In the genomic region with DNA sequence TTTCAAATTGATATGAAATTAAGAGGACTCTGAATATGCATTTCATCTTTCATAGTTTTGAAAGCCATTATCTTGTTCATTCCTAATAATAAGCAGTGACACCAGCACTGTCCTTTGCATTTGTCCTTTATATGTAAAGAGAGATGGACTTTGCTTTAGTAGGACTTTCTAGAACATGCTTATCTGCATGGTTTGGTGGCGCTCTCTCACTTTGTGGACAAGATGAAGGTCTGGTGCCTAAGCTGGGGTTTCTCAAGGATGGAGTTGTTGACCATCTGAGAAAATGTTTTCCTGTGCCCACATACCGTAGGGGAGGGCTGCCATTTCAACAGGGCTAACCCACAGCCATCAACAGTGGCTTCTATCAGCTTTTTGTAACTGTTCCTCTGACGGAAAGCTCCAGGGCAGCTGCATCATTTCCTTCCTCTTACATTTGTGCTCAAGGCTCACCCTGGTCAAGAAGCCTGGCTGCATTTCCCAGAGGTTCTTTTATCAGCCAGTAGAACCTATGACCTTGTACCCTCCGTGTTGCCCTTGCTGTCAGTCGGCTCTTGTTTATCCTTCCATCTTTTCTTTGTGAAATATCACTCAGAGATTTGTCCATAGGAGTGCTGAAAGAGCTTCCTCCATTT, we compare ENCODE assay signal across 11 cellular contexts. TPM values are rescaled to one million over a fixed set of nuclear protein-coding genes. Genes with fewer than 3 reads are reported as not detected.
DNase-seq lines count a peak whose midpoint lies in the region; ATAC-seq and TF ChIP-seq lines count a peak whose summit lies in the region.
"Had no signal": no experiment of that assay in that cellular context is flagged by ENCODE, and none has a peak within 500 bp of the region (broad histone marks: within the 10 kb centered on the region; RNA-seq: fewer than 3 reads in every experiment).

No MANE protein-coding gene starts in this region.

- H2BK12ac ChIP-seq in neuronal stem cell (ENCODE audit: low read length) = no peak overlapping the region

- no peak for TF ChIP-seq CTCF in RWPE2 (IDR thresholded peaks at IDR 0.05; ENCODE audit: poor library complexity, severe bottlenecking)

- H3K4ac ChIP-seq in neuronal stem cell (ENCODE audit: low read length) = no peak overlapping the region

- peak; percentile 69 for DNase-seq in CD1c-positive myeloid dendritic cell (ENCODE audit: extremely low spot score)
- DNase-seq in RWPE2 (ENCODE audit: low spot score) = peak; percentile 20
- no peak for DNase-seq in Right ventricle myocardium superior
- peak; percentile 76 for DNase-seq in pons (ENCODE audit: low spot score)
- DNase-seq in T-helper 2 cell = no peak
- no peak for DNase-seq in HuH-7 (ENCODE audit: low spot score)
- no peak for DNase-seq in neuronal stem cell (ENCODE audit: low spot score)
- DNase-seq: activated CD4-positive, CD25-positive, alpha-beta regulatory T cell treated with anti-CD3 and anti-CD28 coated beads, Interleukin-2, amount 50 U/mL, for 72 hours; DMS 273 treated with DMSO at 0.1 percent for 48 hours; mesendoderm had no signal

- H2AK5ac ChIP-seq in neuronal stem cell (ENCODE audit: low read depth, low read length) = no peak overlapping the region

- no peak overlapping the region for H3K4me2 ChIP-seq in neuronal stem cell (ENCODE audit: insufficient read depth, low read length, poor library complexity, severe bottlenecking)

- no peaks in the 10 kb centered on the region for H3K4me1 ChIP-seq in RWPE2 (ENCODE audit: insufficient read depth, poor library complexity, severe bottlenecking)
- H3K4me1 ChIP-seq in neuronal stem cell (ENCODE audit: control insufficient read depth in 2 of 2, insufficient read depth in 1 of 2, low read depth in 1 of 2, low read length in 2 of 2) = peaks cover 0 to 3% of the 10 kb centered on the region in 2 donors

- H3K36me3 ChIP-seq in RWPE2 (ENCODE audit: low read depth) = peaks cover 21% of the 10 kb centered on the region
- no peaks in the 10 kb centered on the region for H3K36me3 ChIP-seq in neuronal stem cell (replicated peaks in 1 of 2; ENCODE audit: control insufficient read depth in 2 of 2, insufficient read depth in 2 of 2, low read length in 2 of 2)

- no peak overlapping the region for H4K91ac ChIP-seq in neuronal stem cell (ENCODE audit: low read depth, low read length, poor library complexity)

- H3K18ac ChIP-seq in neuronal stem cell (ENCODE audit: low read length) = no peak overlapping the region

- no CpG with 5 or more reads among the region's 5 CpGs for WGBS in neuronal stem cell (ENCODE audit: extremely low coverage in 2 of 2, insufficient read length in 2 of 2, insufficient replicate concordance in 1 of 2), 2 donors

- H3K4me3 ChIP-seq in RWPE2 (ENCODE audit: severe bottlenecking) (no peak overlapping the region), neuronal stem cell (ENCODE audit: low read length in 2 of 2) (no peak overlapping the region)

- H2AFZ ChIP-seq in neuronal stem cell (ENCODE audit: low read length) = no peak overlapping the region

- H3K14ac ChIP-seq in neuronal stem cell (ENCODE audit: low read length) = no peak overlapping the region

- H3K79me1 ChIP-seq in neuronal stem cell (ENCODE audit: low read depth, low read length) = no peaks in the 10 kb centered on the region

- ATAC-seq in RWPE2 (ENCODE audit: low read depth) (no peak), Right ventricle myocardium superior (ENCODE audit: poor library complexity) (peak; percentile 1), GM19328 (IDR thresholded peaks at IDR 0.05; ENCODE audit: unreplicated experiment) (no peak)

- no peak overlapping the region for H3K23ac ChIP-seq in neuronal stem cell (ENCODE audit: low read depth, low read length, poor library complexity)

- H2BK120ac ChIP-seq in neuronal stem cell (ENCODE audit: low read depth, low read length) = no peak overlapping the region

- no peak overlapping the region for H3K27ac ChIP-seq in RWPE2 (ENCODE audit: poor library complexity, severe bottlenecking)
- H3K27ac ChIP-seq in neuronal stem cell (replicated peaks; ENCODE audit: low read length) = no peak overlapping the region

- H2BK5ac ChIP-seq in neuronal stem cell (ENCODE audit: low read length) = no peak overlapping the region

- H3K9me3 ChIP-seq in RWPE2 (ENCODE audit: severe bottlenecking) (no peaks in the 10 kb centered on the region), neuronal stem cell (replicated peaks in 1 of 2; ENCODE audit: control insufficient read depth in 2 of 2, insufficient read depth in 1 of 2, low read depth in 1 of 2, low read length in 2 of 2) (no peaks in the 10 kb centered on the region)

- intact Hi-C loops in Right ventricle myocardium superior (cut with DNase I) = loop anchor here (5.0 kb wide), 1 partner anchor 40 kb away; no protein-coding TSS in a partner anchor

- no peak overlapping the region for H2BK15ac ChIP-seq in neuronal stem cell (ENCODE audit: low read length)

- H3K9ac ChIP-seq in neuronal stem cell (ENCODE audit: low read depth, low read length, poor library complexity) = no peak overlapping the region

- no peak overlapping the region for H4K8ac ChIP-seq in neuronal stem cell (ENCODE audit: low read depth, low read length)

- no peaks in the 10 kb centered on the region for H3K27me3 ChIP-seq in RWPE2 (ENCODE audit: insufficient read depth, poor library complexity, severe bottlenecking)
- H3K27me3 ChIP-seq in neuronal stem cell (ENCODE audit: control insufficient read depth in 3 of 3, insufficient read depth in 3 of 3, low read depth in 1 of 3, low read length in 3 of 3) = no peaks in the 10 kb centered on the region

RNA-seq across cellular contexts. Expression of gene ABHD2, which starts 44.5 kb away (rescaled TPM):
- 59.4 TPM for total RNA-seq in Right ventricle myocardium superior
- 7.2 TPM for polyA plus RNA-seq in neuronal stem cell (2013, experiment 1 of 2)
- polyA plus RNA-seq in neuronal stem cell (2013, experiment 2 of 2) = 7.2 TPM

Comparison
In these comparisons a context has a peak if more than half of its experiments do, and no peak if none do; other contexts are left out.
1. DNase-seq: peak in CD1c-positive myeloid dendritic cell (single experiment), RWPE2 (single experiment) and pons (single experiment); none in Right ventricle myocardium superior (single experiment), T-helper 2 cell (0 of 5), HuH-7 (single experiment) and neuronal stem cell (single experiment).